ENCODE assay signal across 20 cellular contexts in genomic region chr13:75841905-75842304, GRCh38.
"Had no signal": no experiment of that assay in that cellular context is flagged by ENCODE, and none has a peak within 500 bp of the region (broad histone marks: within the 10 kb centered on the region; RNA-seq: fewer than 3 reads in every experiment).

No MANE protein-coding gene starts in this region.

- H3K9me3 Mint-ChIP-seq: activated T-helper 1 cell treated with anti-CD3 and anti-CD28 coated beads, Interleukin-12 subunit alpha, Interleukin-12 subunit beta, Interleukin-2, Interleukin-4 antibody, amounts not matched to agents 30 ng/mL and 10 ng/mL and 1 ng/mL, durations not matched to agents 14 hours and 24 hours and 36 hours; natural killer cell; type B pancreatic cell had no signal

- H3K27me3 ChIP-seq: cardiac muscle cell, hepatocyte, neutrophil, right lobe of liver, stomach had no signal

- H3K4me3 Mint-ChIP-seq: activated CD4-positive, alpha-beta T cell treated with anti-CD3 and anti-CD28 coated beads, Interleukin-2, amount 10 ng/mL, durations not matched to agents 24 days and 14 days; activated T-helper 1 cell treated with anti-CD3 and anti-CD28 coated beads, Interleukin-12 subunit alpha, Interleukin-12 subunit beta, Interleukin-2, Interleukin-4 antibody, amounts not matched to agents 30 ng/mL and 10 ng/mL and 1 ng/mL, durations not matched to agents 14 hours and 24 hours and 36 hours; natural killer cell; type B pancreatic cell had no signal

- H3K27ac ChIP-seq: cardiac muscle cell, hepatocyte, neutrophil, parathyroid adenoma, right lobe of liver, stomach had no signal

- H3K27ac Mint-ChIP-seq: activated CD4-positive, alpha-beta T cell treated with anti-CD3 and anti-CD28 coated beads, Interleukin-2, amount 10 ng/mL, durations not matched to agents 24 days and 14 days; activated T-helper 1 cell treated with anti-CD3 and anti-CD28 coated beads, Interleukin-12 subunit alpha, Interleukin-12 subunit beta, Interleukin-2, Interleukin-4 antibody, amounts not matched to agents 30 ng/mL and 10 ng/mL and 1 ng/mL, durations not matched to agents 14 hours and 24 hours and 36 hours; natural killer cell; type B pancreatic cell had no signal

- H3K36me3 ChIP-seq: neutrophil had no signal

- H3K36me3 Mint-ChIP-seq: natural killer cell had no signal

- H3K4me1 ChIP-seq: parathyroid adenoma had no signal

- H3K9me3 ChIP-seq: neutrophil, right lobe of liver, stomach had no signal

- H3K4me3 ChIP-seq: cardiac muscle cell, hepatocyte, right lobe of liver, stomach had no signal

- H3K27me3 Mint-ChIP-seq: activated CD4-positive, alpha-beta T cell treated with anti-CD3 and anti-CD28 coated beads, Interleukin-2, amount 10 ng/mL, durations not matched to agents 24 days and 14 days; type B pancreatic cell had no signal

- DNase-seq: activated CD4-positive, alpha-beta T cell treated with anti-CD3 and anti-CD28 coated beads, Interleukin-2, amount 10 ng/mL, durations not matched to agents 24 days and 14 days; activated CD4-positive, CD25-positive, alpha-beta regulatory T cell; amygdala; foreskin fibroblast; mesendoderm; natural killer cell; right lobe of liver; small intestine; stimulated activated CD4-positive, alpha-beta T cell treated with anti-CD3 and anti-CD28 coated beads, Interleukin-15, amount 100 ng/mL, for 24 hours; stimulated activated CD4-positive, alpha-beta T cell treated with anti-CD3 and anti-CD28 coated beads, Interleukin-2, amount 100 ng/mL, for 48 hours; stomach; T-helper 1 cell; T-helper 9 cell had no signal

- ATAC-seq: natural killer cell, right lobe of liver, SK-N-SH treated with all-trans-retinoic acid at 6 μM for 48 hours had no signal

- H3K4me1 Mint-ChIP-seq: natural killer cell had no signal
